11 cellular contexts compared by ENCODE assay signal in genomic region chr10:71260622-71261325, GRCh38. TPM values are rescaled to one million over a fixed set of nuclear protein-coding genes. Genes with fewer than 3 reads are reported as not detected.
DNase-seq lines count a peak whose midpoint lies in the region; ATAC-seq and TF ChIP-seq lines count a peak whose summit lies in the region.
"Had no signal": no experiment of that assay in that cellular context is flagged by ENCODE, and none has a peak within 500 bp of the region (broad histone marks: within the 10 kb centered on the region; RNA-seq: fewer than 3 reads in every experiment).

No MANE protein-coding gene starts in this region.

- ATAC-seq in HG03342 (IDR thresholded peaks at IDR 0.05; ENCODE audit: unreplicated experiment) = no peak
- ATAC-seq: activated CD8-positive, alpha-beta T cell treated with anti-CD3 and anti-CD28 coated beads, Interleukin-2, amount 10 ng/mL, durations not matched to agents 7 days and 5 days had no signal

- CTCF ChIA-PET in HEK293T (lab: Yijun Ruan, JAX) = interaction anchor here (0.7 kb wide), 1 partner anchor 42 kb away, joined by 3 read pairs; no protein-coding TSS in a partner anchor

- intact Hi-C loops in cardiac septum (cut with DNase I) (no loop called here), posterior cingulate gyrus (cut with DNase I) (no loop called here)

- POLR2A ChIA-PET in HEK293T (lab: Yijun Ruan, JAX) = interaction anchor here (0.7 kb wide), 1 partner anchor 57 kb away, joined by 3 read pairs; no protein-coding TSS in a partner anchor

- peak; percentile 72 for DNase-seq in ELF-1 (ENCODE audit: low read depth, low spot score)
- DNase-seq in amniotic stem cell (lab: John Stamatoyannopoulos, UW) = peak; percentile 45
- DNase-seq in cardiac septum (ENCODE audit: low spot score) = peak; percentile 84
- peak in 9 of 10 donors; percentile 54 to 97 (median 80) for DNase-seq in posterior cingulate gyrus
- DNase-seq in HEK293T (ENCODE audit: extremely low spot score) = no peak
- no peak for DNase-seq in MV-4-11 (lab: John Stamatoyannopoulos, UW)
- no peak for DNase-seq in DMS153 (lab: John Stamatoyannopoulos, UW)
- DNase-seq: activated CD8-positive, alpha-beta T cell treated with anti-CD3 and anti-CD28 coated beads, Interleukin-2, amount 10 ng/mL, durations not matched to agents 7 days and 5 days; GF-D8; NCI-H2081 treated with DMSO at 0.1 percent for 48 hours had no signal

TF ChIP-seq in HEK293T, 16 proteins besides CTCF, POLR2A, EP300 and RAD21:
- TF ChIP-seq FOXA1 (IDR thresholded peaks at IDR 0.05) (no peak), BHLHE40 (IDR thresholded peaks at IDR 0.05; ENCODE audit: borderline replicate concordance) (no peak), SP1 (IDR thresholded peaks at IDR 0.05) (no peak), ELF4 (IDR thresholded peaks at IDR 0.05) (no peak), PKNOX1 (IDR thresholded peaks at IDR 0.05) (no peak), ARNT (IDR thresholded peaks at IDR 0.05) (no peak), TARDBP (IDR thresholded peaks at IDR 0.05) (no peak), FOXM1 (IDR thresholded peaks at IDR 0.05; ENCODE audit: borderline replicate concordance) (no peak), L3MBTL2 (conservative IDR thresholded peaks at IDR 0.05) (no peak)

RNA-seq across cellular contexts. Expression of gene UNC5B, which starts 48.4 kb away (rescaled TPM):
- total RNA-seq in cardiac septum = 22.4 TPM

RNA-seq across cellular contexts. Expression of gene SLC29A3, which starts 58.3 kb away (rescaled TPM):
- total RNA-seq in cardiac septum = 1.6 TPM

Comparison
In these comparisons a context has a peak if more than half of its experiments do, and no peak if none do; other contexts are left out.
1. DNase-seq: peak in ELF-1 (single experiment), amniotic stem cell (single experiment), cardiac septum (single experiment) and posterior cingulate gyrus (9 of 10); none in HEK293T (single experiment), MV-4-11 (single experiment) and DMS153 (single experiment).